Comparison of ENCODE assay signal across 1 cellular context in the genomic region with DNA sequence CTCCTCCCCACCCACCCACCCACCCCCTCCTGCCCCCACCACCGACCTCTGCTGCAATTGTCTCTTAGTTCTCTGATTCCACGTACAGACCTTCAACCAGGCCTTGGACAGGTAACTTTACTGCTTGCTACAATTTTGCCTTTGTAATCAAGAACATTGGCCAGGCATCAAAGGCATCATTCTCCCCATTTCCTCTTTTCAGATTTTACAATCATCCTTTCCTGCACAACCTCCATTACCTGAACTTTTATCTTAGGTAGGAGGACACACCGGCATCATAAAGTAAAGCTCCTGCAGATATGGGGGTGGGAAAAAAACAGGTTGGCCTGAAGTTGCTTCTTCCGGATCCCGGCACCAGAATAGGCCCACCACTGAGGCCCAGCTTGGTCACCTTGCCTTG.
TF ChIP-seq lines count a peak whose summit lies in the region.

No MANE protein-coding gene starts in this region.

TF ChIP-seq in WTC11, 78 proteins besides CTCF, POLR2A, EP300 and RAD21 (continued from another document):
- TF ChIP-seq NFYB (CRISPR knock-in tag; conservative IDR thresholded peaks at IDR 0.05; ENCODE audit: low read depth) = no peak
- TF ChIP-seq, protein P1, sequence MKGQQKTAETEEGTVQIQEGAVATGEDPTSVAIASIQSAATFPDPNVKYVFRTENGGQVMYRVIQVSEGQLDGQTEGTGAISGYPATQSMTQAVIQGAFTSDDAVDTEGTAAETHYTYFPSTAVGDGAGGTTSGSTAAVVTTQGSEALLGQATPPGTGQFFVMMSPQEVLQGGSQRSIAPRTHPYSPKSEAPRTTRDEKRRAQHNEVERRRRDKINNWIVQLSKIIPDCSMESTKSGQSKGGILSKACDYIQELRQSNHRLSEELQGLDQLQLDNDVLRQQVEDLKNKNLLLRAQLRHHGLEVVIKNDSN (CRISPR knock-in tag; IDR thresholded peaks at IDR 0.05) = no peak
- TF ChIP-seq, protein P2, sequence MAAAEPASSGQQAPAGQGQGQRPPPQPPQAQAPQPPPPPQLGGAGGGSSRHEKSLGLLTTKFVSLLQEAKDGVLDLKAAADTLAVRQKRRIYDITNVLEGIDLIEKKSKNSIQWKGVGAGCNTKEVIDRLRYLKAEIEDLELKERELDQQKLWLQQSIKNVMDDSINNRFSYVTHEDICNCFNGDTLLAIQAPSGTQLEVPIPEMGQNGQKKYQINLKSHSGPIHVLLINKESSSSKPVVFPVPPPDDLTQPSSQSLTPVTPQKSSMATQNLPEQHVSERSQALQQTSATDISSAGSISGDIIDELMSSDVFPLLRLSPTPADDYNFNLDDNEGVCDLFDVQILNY (CRISPR knock-in tag; IDR thresholded peaks at IDR 0.05) = no peak
- no peak for TF ChIP-seq SMAD4 (CRISPR knock-in tag; IDR thresholded peaks at IDR 0.05)
- no peak for TF ChIP-seq FOXP1 (CRISPR knock-in tag; IDR thresholded peaks at IDR 0.05; ENCODE audit: borderline replicate concordance)
- TF ChIP-seq, protein P3, sequence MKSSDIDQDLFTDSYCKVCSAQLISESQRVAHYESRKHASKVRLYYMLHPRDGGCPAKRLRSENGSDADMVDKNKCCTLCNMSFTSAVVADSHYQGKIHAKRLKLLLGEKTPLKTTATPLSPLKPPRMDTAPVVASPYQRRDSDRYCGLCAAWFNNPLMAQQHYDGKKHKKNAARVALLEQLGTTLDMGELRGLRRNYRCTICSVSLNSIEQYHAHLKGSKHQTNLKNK (CRISPR knock-in tag; IDR thresholded peaks at IDR 0.05) = no peak
- TF ChIP-seq, protein P4, sequence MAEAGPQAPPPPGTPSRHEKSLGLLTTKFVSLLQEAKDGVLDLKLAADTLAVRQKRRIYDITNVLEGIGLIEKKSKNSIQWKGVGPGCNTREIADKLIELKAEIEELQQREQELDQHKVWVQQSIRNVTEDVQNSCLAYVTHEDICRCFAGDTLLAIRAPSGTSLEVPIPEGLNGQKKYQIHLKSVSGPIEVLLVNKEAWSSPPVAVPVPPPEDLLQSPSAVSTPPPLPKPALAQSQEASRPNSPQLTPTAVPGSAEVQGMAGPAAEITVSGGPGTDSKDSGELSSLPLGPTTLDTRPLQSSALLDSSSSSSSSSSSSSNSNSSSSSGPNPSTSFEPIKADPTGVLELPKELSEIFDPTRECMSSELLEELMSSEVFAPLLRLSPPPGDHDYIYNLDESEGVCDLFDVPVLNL (CRISPR knock-in tag; IDR thresholded peaks at IDR 0.05; ENCODE audit: borderline replicate concordance, low read depth) = no peak
- TF ChIP-seq, protein P5, sequence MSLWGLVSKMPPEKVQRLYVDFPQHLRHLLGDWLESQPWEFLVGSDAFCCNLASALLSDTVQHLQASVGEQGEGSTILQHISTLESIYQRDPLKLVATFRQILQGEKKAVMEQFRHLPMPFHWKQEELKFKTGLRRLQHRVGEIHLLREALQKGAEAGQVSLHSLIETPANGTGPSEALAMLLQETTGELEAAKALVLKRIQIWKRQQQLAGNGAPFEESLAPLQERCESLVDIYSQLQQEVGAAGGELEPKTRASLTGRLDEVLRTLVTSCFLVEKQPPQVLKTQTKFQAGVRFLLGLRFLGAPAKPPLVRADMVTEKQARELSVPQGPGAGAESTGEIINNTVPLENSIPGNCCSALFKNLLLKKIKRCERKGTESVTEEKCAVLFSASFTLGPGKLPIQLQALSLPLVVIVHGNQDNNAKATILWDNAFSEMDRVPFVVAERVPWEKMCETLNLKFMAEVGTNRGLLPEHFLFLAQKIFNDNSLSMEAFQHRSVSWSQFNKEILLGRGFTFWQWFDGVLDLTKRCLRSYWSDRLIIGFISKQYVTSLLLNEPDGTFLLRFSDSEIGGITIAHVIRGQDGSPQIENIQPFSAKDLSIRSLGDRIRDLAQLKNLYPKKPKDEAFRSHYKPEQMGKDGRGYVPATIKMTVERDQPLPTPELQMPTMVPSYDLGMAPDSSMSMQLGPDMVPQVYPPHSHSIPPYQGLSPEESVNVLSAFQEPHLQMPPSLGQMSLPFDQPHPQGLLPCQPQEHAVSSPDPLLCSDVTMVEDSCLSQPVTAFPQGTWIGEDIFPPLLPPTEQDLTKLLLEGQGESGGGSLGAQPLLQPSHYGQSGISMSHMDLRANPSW (CRISPR knock-in tag; conservative IDR thresholded peaks at IDR 0.05; ENCODE audit: low read depth) = no peak
- TF ChIP-seq, protein P6, sequence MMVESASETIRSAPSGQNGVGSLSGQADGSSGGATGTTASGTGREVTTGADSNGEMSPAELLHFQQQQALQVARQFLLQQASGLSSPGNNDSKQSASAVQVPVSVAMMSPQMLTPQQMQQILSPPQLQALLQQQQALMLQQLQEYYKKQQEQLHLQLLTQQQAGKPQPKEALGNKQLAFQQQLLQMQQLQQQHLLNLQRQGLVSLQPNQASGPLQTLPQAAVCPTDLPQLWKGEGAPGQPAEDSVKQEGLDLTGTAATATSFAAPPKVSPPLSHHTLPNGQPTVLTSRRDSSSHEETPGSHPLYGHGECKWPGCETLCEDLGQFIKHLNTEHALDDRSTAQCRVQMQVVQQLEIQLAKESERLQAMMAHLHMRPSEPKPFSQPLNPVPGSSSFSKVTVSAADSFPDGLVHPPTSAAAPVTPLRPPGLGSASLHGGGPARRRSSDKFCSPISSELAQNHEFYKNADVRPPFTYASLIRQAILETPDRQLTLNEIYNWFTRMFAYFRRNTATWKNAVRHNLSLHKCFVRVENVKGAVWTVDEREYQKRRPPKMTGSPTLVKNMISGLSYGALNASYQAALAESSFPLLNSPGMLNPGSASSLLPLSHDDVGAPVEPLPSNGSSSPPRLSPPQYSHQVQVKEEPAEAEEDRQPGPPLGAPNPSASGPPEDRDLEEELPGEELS (CRISPR knock-in tag; IDR thresholded peaks at IDR 0.05) = no peak
- no peak for TF ChIP-seq ZNF121 (CRISPR knock-in tag; IDR thresholded peaks at IDR 0.05)
- TF ChIP-seq NR3C1 (CRISPR knock-in tag; conservative IDR thresholded peaks at IDR 0.05; ENCODE audit: low read depth) = no peak
- TF ChIP-seq NFATC4 (CRISPR knock-in tag; IDR thresholded peaks at IDR 0.05) = no peak
